ENCODE assay signal across 14 cellular contexts in genomic region chr20:35267092-35267491, GRCh38. TPM values are rescaled to one million over a fixed set of nuclear protein-coding genes. Genes with fewer than 3 reads are reported as not detected.
DNase-seq lines count a peak whose midpoint lies in the region; ATAC-seq and TF ChIP-seq lines count a peak whose summit lies in the region.
"Had no signal": no experiment of that assay in that cellular context is flagged by ENCODE, and none has a peak within 500 bp of the region (broad histone marks: within the 10 kb centered on the region; RNA-seq: fewer than 3 reads in every experiment).

No MANE protein-coding gene starts in this region.

- H3K27ac Mint-ChIP-seq in T-helper 17 cell (peak overlapping the region; percentile 61), glutamatergic neuron (ENCODE audit: unreplicated experiment) (peak overlapping the region; percentile 17)
- H3K27ac Mint-ChIP-seq in stimulated activated effector memory CD8-positive, alpha-beta T cell treated with anti-CD3 and anti-CD28 coated beads, Interleukin-12 subunit alpha, Interleukin-12 subunit beta, amount 100 ng/mL, for 72 hours = peak overlapping the region; percentile 73

- H3K4me3 Mint-ChIP-seq in T-helper 17 cell (no peak overlapping the region), glutamatergic neuron (ENCODE audit: unreplicated experiment) (no peak overlapping the region)
- no peak overlapping the region for H3K4me3 Mint-ChIP-seq in stimulated activated effector memory CD8-positive, alpha-beta T cell treated with anti-CD3 and anti-CD28 coated beads, Interleukin-12 subunit alpha, Interleukin-12 subunit beta, amount 100 ng/mL, for 72 hours

- H3K36me3 Mint-ChIP-seq in T-helper 17 cell (ENCODE audit: low read depth) (peaks cover 15% of the 10 kb centered on the region), glutamatergic neuron (ENCODE audit: unreplicated experiment) (peaks cover 8% of the 10 kb centered on the region)
- H3K36me3 Mint-ChIP-seq in stimulated activated effector memory CD8-positive, alpha-beta T cell treated with anti-CD3 and anti-CD28 coated beads, Interleukin-12 subunit alpha, Interleukin-12 subunit beta, amount 100 ng/mL, for 72 hours = peaks cover 61% of the 10 kb centered on the region

- no peak overlapping the region for H3K4me3 ChIP-seq in H7 (ENCODE audit: insufficient read depth, low read depth, low read length)
- H3K4me3 ChIP-seq: K562 had no signal

- ATAC-seq in T-helper 17 cell = no peak
- ATAC-seq in stimulated activated effector memory CD8-positive, alpha-beta T cell treated with anti-CD3 and anti-CD28 coated beads, Interleukin-12 subunit alpha, Interleukin-12 subunit beta, amount 100 ng/mL, for 72 hours = no peak
- ATAC-seq in GM18907 (IDR thresholded peaks at IDR 0.05; ENCODE audit: unreplicated experiment) = no peak
- ATAC-seq: HCT116, K562 had no signal

- TF ChIP-seq CTCF in glutamatergic neuron (IDR thresholded peaks at IDR 0.05; ENCODE audit: partially characterized antibody, unreplicated experiment) = no peak

- peaks cover 31% of the 10 kb centered on the region for H3K4me1 Mint-ChIP-seq in T-helper 17 cell
- H3K4me1 Mint-ChIP-seq in glutamatergic neuron (ENCODE audit: low read depth, unreplicated experiment) = peaks cover 10% of the 10 kb centered on the region
- H3K4me1 Mint-ChIP-seq in stimulated activated effector memory CD8-positive, alpha-beta T cell treated with anti-CD3 and anti-CD28 coated beads, Interleukin-12 subunit alpha, Interleukin-12 subunit beta, amount 100 ng/mL, for 72 hours = peaks cover 41% of the 10 kb centered on the region

- H3K36me3 ChIP-seq in H7 (replicated peaks; ENCODE audit: control insufficient read depth, insufficient read depth, low read length) = no peaks in the 10 kb centered on the region; the same call in none of the 2 replicates

- H3K27me3 Mint-ChIP-seq in T-helper 17 cell (no peaks in the 10 kb centered on the region), glutamatergic neuron (ENCODE audit: unreplicated experiment) (peaks cover 6% of the 10 kb centered on the region)

- no peaks in the 10 kb centered on the region for H3K27me3 ChIP-seq in H7 (ENCODE audit: control insufficient read depth, insufficient read depth, low read length)

- no peaks in the 10 kb centered on the region for H3K9me3 ChIP-seq in T-helper 17 cell (ENCODE audit: control insufficient read depth, low read length, poor library complexity, severe bottlenecking)

- peaks cover 13% of the 10 kb centered on the region for H3K9me3 Mint-ChIP-seq in glutamatergic neuron (ENCODE audit: unreplicated experiment)
- H3K9me3 Mint-ChIP-seq in stimulated activated effector memory CD8-positive, alpha-beta T cell treated with anti-CD3 and anti-CD28 coated beads, Interleukin-12 subunit alpha, Interleukin-12 subunit beta, amount 100 ng/mL, for 72 hours = no peaks in the 10 kb centered on the region

- DNase-seq in H7 (peak; percentile 37), T-helper 17 cell (no peak), glutamatergic neuron (no peak), COLO668 (lab: John Stamatoyannopoulos, UW; ENCODE audit: unreplicated experiment) (no peak), Kasumi-1 (lab: John Stamatoyannopoulos, UW) (no peak)
- no peak for DNase-seq in stimulated activated effector memory CD8-positive, alpha-beta T cell treated with anti-CD3 and anti-CD28 coated beads, Interleukin-12 subunit alpha, Interleukin-12 subunit beta, amount 100 ng/mL, for 72 hours (ENCODE audit: low spot score in 2 of 2)
- DNase-seq: DMS153, DMS79 treated with DMSO at 0.1 percent for 48 hours, EL, GOT3, Karpas-422 had no signal

RNA-seq across cellular contexts. Expression of gene MMP24OS, which starts 10.8 kb away (rescaled TPM):
- 7.4 and 16.7 TPM in 2 replicates for total RNA-seq in H7 (2014; rRNA removed; shearing (Covaris generic))
- total RNA-seq in T-helper 17 cell (10 to 100 TPM; 60.8 to 64.4 TPM), glutamatergic neuron (ENCODE audit: unreplicated experiment) (99.0 TPM)

RNA-seq across cellular contexts. Expression of gene EIF6, which starts 17.5 kb away (rescaled TPM):
- total RNA-seq in H7 (2014; rRNA removed; shearing (Covaris generic)) = 212 and 246 TPM in 2 replicates
- total RNA-seq in T-helper 17 cell (10 to 100 TPM; 39.4 to 43.6 TPM), glutamatergic neuron (ENCODE audit: unreplicated experiment) (85.2 TPM)

RNA-seq across cellular contexts. Expression of gene FAM83C, which starts 25.1 kb away (rescaled TPM):
- not detected in 2 replicates for total RNA-seq in H7 (2014; rRNA removed; shearing (Covaris generic))
- total RNA-seq in T-helper 17 cell = not detected
- total RNA-seq in glutamatergic neuron (ENCODE audit: unreplicated experiment) = not detected
- total RNA-seq: K562 had no signal

RNA-seq across cellular contexts. Expression of gene MMP24, which starts 40.6 kb away (rescaled TPM):
- 14.8 and 21.1 TPM in 2 replicates for total RNA-seq in H7 (2014; rRNA removed; shearing (Covaris generic))
- total RNA-seq in T-helper 17 cell (under 1 TPM; 0.15 to 0.16 TPM), glutamatergic neuron (ENCODE audit: unreplicated experiment) (19.0 TPM)

Comparison
In these comparisons a context has a peak if more than half of its experiments do, and no peak if none do; other contexts are left out.
1. H3K27ac Mint-ChIP-seq: peak in every context shown above with its lines; median percentile 73 in stimulated activated effector memory CD8-positive, alpha-beta T cell treated with anti-CD3 and anti-CD28 coated beads, Interleukin-12 subunit alpha, Interleukin-12 subunit beta, amount 100 ng/mL, for 72 hours; 61 in T-helper 17 cell; 17 in glutamatergic neuron.